ENCODE assay signal across 1 cellular context in the genomic region with DNA sequence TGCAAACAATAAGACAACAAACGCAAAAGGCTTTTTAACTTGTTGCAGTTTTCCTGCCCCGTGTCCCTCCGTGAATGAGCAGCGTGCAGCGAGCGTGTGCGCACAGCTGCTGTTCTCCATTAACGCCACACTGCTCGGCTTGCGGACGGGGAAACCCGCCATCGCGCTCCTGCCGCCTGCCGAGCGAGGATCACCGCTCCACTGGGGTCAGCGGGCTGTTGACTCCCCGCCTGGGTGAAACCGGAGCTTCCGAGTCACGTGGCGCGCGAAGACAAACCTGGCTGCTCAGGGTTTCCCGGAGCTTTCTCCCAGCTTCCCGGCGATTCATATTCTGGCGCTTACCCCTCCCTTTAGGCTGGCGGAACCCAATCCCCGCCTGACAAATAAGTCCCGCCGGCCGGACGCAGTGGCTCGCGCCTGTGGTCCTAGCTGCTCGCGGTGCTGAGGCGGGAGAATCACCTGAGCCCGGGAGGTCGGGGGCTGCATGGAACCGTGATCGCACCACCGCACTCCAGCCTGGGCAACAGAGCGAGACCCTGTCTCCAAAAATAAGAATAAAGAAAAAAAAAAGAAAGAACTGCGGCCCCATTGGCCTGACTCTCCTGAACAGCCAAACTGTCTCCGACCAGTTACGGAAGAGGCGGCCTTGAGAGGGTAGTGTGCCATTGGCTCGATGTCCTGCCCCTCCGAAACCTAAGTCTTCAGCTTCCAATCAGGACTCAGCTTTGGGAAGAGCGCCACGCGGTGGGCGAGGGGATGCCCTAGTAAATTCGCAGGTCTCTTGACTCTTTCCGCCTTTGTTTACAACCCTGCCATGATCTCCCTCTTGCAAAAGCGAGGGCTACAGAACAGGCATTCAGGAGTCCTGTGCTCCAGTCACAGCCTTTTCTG.
TF ChIP-seq lines count a peak whose summit lies in the region.

A gene with protein sequence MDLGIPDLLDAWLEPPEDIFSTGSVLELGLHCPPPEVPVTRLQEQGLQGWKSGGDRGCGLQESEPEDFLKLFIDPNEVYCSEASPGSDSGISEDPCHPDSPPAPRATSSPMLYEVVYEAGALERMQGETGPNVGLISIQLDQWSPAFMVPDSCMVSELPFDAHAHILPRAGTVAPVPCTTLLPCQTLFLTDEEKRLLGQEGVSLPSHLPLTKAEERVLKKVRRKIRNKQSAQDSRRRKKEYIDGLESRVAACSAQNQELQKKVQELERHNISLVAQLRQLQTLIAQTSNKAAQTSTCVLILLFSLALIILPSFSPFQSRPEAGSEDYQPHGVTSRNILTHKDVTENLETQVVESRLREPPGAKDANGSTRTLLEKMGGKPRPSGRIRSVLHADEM (plus strand): TSS at position 794 of the 891 bp plus-strand sequence. CDS start 624 bp downstream, outside the sequence.

TF ChIP-seq in SK-N-SH, 30 proteins besides CTCF, POLR2A, EP300 and RAD21 (continued from another document):
- TF ChIP-seq, protein P1, sequence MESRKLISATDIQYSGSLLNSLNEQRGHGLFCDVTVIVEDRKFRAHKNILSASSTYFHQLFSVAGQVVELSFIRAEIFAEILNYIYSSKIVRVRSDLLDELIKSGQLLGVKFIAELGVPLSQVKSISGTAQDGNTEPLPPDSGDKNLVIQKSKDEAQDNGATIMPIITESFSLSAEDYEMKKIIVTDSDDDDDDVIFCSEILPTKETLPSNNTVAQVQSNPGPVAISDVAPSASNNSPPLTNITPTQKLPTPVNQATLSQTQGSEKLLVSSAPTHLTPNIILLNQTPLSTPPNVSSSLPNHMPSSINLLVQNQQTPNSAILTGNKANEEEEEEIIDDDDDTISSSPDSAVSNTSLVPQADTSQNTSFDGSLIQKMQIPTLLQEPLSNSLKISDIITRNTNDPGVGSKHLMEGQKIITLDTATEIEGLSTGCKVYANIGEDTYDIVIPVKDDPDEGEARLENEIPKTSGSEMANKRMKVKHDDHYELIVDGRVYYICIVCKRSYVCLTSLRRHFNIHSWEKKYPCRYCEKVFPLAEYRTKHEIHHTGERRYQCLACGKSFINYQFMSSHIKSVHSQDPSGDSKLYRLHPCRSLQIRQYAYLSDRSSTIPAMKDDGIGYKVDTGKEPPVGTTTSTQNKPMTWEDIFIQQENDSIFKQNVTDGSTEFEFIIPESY (IDR thresholded peaks at IDR 0.05; ENCODE audit: borderline replicate concordance, low read depth): no peak
- TF ChIP-seq SMC3 (IDR thresholded peaks at IDR 0.05; ENCODE audit: low read depth, low read length) (no peak; the same call in 1 of the 2 replicates), ELF1 (IDR thresholded peaks at IDR 0.05) (peak; percentile 68), YY1 (IDR thresholded peaks at IDR 0.05; ENCODE audit: low read depth) (peak; percentile 75), FOXJ3 (CRISPR knock-in tag; IDR thresholded peaks at IDR 0.05) (no peak; the same call in 1 of the 2 replicates), TAF1 (IDR thresholded peaks at IDR 0.05; ENCODE audit: borderline replicate concordance, low read depth, low read length) (peak; percentile 77), EZH2phosphoT487 (IDR thresholded peaks at IDR 0.05; ENCODE audit: borderline replicate concordance, low read depth) (no peak), RFX5 (IDR thresholded peaks at IDR 0.05; ENCODE audit: low read length) (peak; percentile 78; the same call in 1 of the 2 replicates), FOXM1 (IDR thresholded peaks at IDR 0.05; ENCODE audit: low read depth) (no peak), NRF1 (IDR thresholded peaks at IDR 0.05; ENCODE audit: low read depth, low read length) (no peak), GATA2 (CRISPR knock-in tag; IDR thresholded peaks at IDR 0.05) (no peak), RXRA (IDR thresholded peaks at IDR 0.05; ENCODE audit: borderline replicate concordance, low read depth) (no peak), RCOR1 (IDR thresholded peaks at IDR 0.05; ENCODE audit: low read length) (0 out of 2 replicates have a peak, but pooled peaks have one; percentile 35), NFIC (IDR thresholded peaks at IDR 0.05; ENCODE audit: borderline replicate concordance) (no peak), MXI1 (IDR thresholded peaks at IDR 0.05; ENCODE audit: low read depth, low read length) (peak; percentile 98), TCF12 (IDR thresholded peaks at IDR 0.05) (peak; percentile 33; the same call in 1 of the 2 replicates), FOSL2 (IDR thresholded peaks at IDR 0.05; ENCODE audit: borderline replicate concordance, low read depth) (peak; percentile 18; the same call in 1 of the 2 replicates), POLR2AphosphoS5 (IDR thresholded peaks at IDR 0.05; ENCODE audit: low read depth, low read length) (peak; percentile 88), CHD2 (IDR thresholded peaks at IDR 0.05; ENCODE audit: low read length, partially characterized antibody) (peak; percentile 67), GABPA (IDR thresholded peaks at IDR 0.05; ENCODE audit: low read depth) (peak; percentile 71), TEAD4 (IDR thresholded peaks at IDR 0.05; ENCODE audit: borderline replicate concordance, insufficient read depth) (no peak), SIN3A (IDR thresholded peaks at IDR 0.05; ENCODE audit: borderline replicate concordance, low read depth, low read length) (peak; percentile 97), MEF2A (IDR thresholded peaks at IDR 0.05; ENCODE audit: borderline replicate concordance, low read depth) (no peak)
- TF ChIP-seq, protein P2, sequence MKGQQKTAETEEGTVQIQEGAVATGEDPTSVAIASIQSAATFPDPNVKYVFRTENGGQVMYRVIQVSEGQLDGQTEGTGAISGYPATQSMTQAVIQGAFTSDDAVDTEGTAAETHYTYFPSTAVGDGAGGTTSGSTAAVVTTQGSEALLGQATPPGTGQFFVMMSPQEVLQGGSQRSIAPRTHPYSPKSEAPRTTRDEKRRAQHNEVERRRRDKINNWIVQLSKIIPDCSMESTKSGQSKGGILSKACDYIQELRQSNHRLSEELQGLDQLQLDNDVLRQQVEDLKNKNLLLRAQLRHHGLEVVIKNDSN (IDR thresholded peaks at IDR 0.05; ENCODE audit: borderline replicate concordance, low read depth): peak; percentile 94
- TF ChIP-seq, protein P3, sequence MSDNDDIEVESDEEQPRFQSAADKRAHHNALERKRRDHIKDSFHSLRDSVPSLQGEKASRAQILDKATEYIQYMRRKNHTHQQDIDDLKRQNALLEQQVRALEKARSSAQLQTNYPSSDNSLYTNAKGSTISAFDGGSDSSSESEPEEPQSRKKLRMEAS (IDR thresholded peaks at IDR 0.05; ENCODE audit: low read depth): peak; percentile 96
- TF ChIP-seq, protein P4, sequence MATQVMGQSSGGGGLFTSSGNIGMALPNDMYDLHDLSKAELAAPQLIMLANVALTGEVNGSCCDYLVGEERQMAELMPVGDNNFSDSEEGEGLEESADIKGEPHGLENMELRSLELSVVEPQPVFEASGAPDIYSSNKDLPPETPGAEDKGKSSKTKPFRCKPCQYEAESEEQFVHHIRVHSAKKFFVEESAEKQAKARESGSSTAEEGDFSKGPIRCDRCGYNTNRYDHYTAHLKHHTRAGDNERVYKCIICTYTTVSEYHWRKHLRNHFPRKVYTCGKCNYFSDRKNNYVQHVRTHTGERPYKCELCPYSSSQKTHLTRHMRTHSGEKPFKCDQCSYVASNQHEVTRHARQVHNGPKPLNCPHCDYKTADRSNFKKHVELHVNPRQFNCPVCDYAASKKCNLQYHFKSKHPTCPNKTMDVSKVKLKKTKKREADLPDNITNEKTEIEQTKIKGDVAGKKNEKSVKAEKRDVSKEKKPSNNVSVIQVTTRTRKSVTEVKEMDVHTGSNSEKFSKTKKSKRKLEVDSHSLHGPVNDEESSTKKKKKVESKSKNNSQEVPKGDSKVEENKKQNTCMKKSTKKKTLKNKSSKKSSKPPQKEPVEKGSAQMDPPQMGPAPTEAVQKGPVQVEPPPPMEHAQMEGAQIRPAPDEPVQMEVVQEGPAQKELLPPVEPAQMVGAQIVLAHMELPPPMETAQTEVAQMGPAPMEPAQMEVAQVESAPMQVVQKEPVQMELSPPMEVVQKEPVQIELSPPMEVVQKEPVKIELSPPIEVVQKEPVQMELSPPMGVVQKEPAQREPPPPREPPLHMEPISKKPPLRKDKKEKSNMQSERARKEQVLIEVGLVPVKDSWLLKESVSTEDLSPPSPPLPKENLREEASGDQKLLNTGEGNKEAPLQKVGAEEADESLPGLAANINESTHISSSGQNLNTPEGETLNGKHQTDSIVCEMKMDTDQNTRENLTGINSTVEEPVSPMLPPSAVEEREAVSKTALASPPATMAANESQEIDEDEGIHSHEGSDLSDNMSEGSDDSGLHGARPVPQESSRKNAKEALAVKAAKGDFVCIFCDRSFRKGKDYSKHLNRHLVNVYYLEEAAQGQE (IDR thresholded peaks at IDR 0.05; ENCODE audit: low read depth, low read length): no peak; the same call in 1 of the 2 replicates
- TF ChIP-seq, protein P5, sequence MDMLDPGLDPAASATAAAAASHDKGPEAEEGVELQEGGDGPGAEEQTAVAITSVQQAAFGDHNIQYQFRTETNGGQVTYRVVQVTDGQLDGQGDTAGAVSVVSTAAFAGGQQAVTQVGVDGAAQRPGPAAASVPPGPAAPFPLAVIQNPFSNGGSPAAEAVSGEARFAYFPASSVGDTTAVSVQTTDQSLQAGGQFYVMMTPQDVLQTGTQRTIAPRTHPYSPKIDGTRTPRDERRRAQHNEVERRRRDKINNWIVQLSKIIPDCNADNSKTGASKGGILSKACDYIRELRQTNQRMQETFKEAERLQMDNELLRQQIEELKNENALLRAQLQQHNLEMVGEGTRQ (IDR thresholded peaks at IDR 0.05; ENCODE audit: borderline replicate concordance, low read depth, low read length): peak; percentile 79
